Comparison of ENCODE assay signal across 9 cellular contexts in the genomic region with DNA sequence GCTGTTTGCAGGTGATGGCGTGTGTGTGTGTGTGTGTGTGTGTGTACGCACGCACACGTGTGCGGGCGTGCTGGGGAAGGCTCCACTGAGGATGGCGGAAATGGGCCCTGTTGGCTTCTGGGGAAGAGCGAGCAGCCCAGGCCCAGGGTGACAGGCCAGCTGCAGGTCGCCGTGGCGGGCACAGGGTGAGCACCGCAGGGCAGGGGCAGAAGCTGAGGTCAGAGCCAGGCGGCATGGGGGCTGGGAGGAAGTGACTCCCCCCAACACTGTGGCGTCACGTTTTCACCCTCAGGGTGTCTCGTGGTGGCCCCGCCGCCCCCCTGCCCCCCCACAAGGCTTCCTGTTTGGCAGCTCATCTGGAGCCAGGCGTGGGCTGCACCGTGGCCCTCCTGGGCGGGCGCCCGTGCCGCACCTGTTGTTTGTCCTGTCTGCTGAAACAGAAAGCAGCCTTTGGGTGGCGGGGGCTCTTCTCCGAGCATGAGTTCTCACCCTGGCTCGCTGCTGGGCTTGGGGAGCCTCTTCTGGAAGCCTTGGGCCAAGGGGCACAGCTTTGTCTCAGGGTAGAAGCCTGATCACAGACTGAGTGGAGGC. TPM values are rescaled to one million over a fixed set of nuclear protein-coding genes. Genes with fewer than 3 reads are reported as not detected.
DNase-seq lines count a peak whose midpoint lies in the region; ATAC-seq and TF ChIP-seq lines count a peak whose summit lies in the region.
"Had no signal": no experiment of that assay in that cellular context is flagged by ENCODE, and none has a peak within 500 bp of the region (broad histone marks: within the 10 kb centered on the region; RNA-seq: fewer than 3 reads in every experiment).

No MANE protein-coding gene starts in this region.

- H3K27me3 Mint-ChIP-seq in endodermal cell (ENCODE audit: insufficient read depth) (no peaks in the 10 kb centered on the region), glutamatergic neuron (ENCODE audit: unreplicated experiment) (peaks cover 4% of the 10 kb centered on the region)

- H3K27ac Mint-ChIP-seq in endodermal cell (peak overlapping the region; percentile 60), glutamatergic neuron (ENCODE audit: unreplicated experiment) (no peak overlapping the region)

- peak; percentile 54 for ATAC-seq in HG03460 (IDR thresholded peaks at IDR 0.05; ENCODE audit: unreplicated experiment)

- H3K36me3 Mint-ChIP-seq in endodermal cell (ENCODE audit: low read depth): peaks cover 53% of the 10 kb centered on the region
- no peaks in the 10 kb centered on the region for H3K36me3 Mint-ChIP-seq in glutamatergic neuron (ENCODE audit: unreplicated experiment)

- H3K4me1 ChIP-seq in endodermal cell (ENCODE audit: control insufficient read depth, insufficient read depth, low read length): no peaks in the 10 kb centered on the region

- H3K27ac ChIP-seq in endodermal cell (ENCODE audit: low read depth, low read length): no peak overlapping the region

- peaks cover 6% of the 10 kb centered on the region for H3K4me1 Mint-ChIP-seq in endodermal cell
- peaks cover 8% of the 10 kb centered on the region for H3K4me1 Mint-ChIP-seq in glutamatergic neuron (ENCODE audit: low read depth, unreplicated experiment)

- WGBS in endodermal cell (ENCODE audit: insufficient coverage in 1 of 2, insufficient read length in 1 of 2), 2 experiments: 91 to 98% methylated on average over 8 to 27 of the region's 27 CpGs

- no peak overlapping the region for H3K4me3 ChIP-seq in endodermal cell (ENCODE audit: low read length)

- TF ChIP-seq CTCF in endodermal cell (conservative IDR thresholded peaks at IDR 0.05) (no peak), glutamatergic neuron (IDR thresholded peaks at IDR 0.05; ENCODE audit: partially characterized antibody, unreplicated experiment) (no peak)

- H3K36me3 ChIP-seq in endodermal cell (ENCODE audit: control insufficient read depth, insufficient read depth, low read length): peaks cover 26% of the 10 kb centered on the region

- no peaks in the 10 kb centered on the region for H3K27me3 ChIP-seq in endodermal cell (ENCODE audit: control insufficient read depth, insufficient read depth, low read length, poor library complexity, severe bottlenecking)
- H3K27me3 ChIP-seq: ascending aorta had no signal

- no peak overlapping the region for H3K4me3 Mint-ChIP-seq in endodermal cell
- H3K4me3 Mint-ChIP-seq in glutamatergic neuron (ENCODE audit: unreplicated experiment): no peak overlapping the region

- no peak overlapping the region for H3K9ac ChIP-seq in endodermal cell (ENCODE audit: extremely low read depth, low read length, poor library complexity, severe bottlenecking)

- DNase-seq in NCI-H146 (lab: John Stamatoyannopoulos, UW) (peak; percentile 54), NCI-H146 treated with DMSO at 0.1 percent for 48 hours (lab: John Stamatoyannopoulos, UW; ENCODE audit: unreplicated experiment) (no peak), endodermal cell (no peak), glutamatergic neuron (no peak), iPS-NIHi7 (ENCODE audit: extremely low spot score) (no peak)
- peak; percentile 89 for DNase-seq in activated CD4-positive, alpha-beta T cell treated with anti-CD3 and anti-CD28 coated beads for 48 hours
- peak; percentile 70 to 78 for DNase-seq in stimulated activated CD4-positive, alpha-beta T cell treated with anti-CD3 and anti-CD28 coated beads, Interleukin-12 subunit alpha, Interleukin-12 subunit beta, amount 100 ng/mL, for 24 hours (ENCODE audit: low read depth in 2 of 2)

- H3K9me3 ChIP-seq in endodermal cell (ENCODE audit: control insufficient read depth, low read length): no peaks in the 10 kb centered on the region
- H3K9me3 ChIP-seq: ascending aorta had no signal

- no peaks in the 10 kb centered on the region for H3K9me3 Mint-ChIP-seq in endodermal cell
- peaks cover 4% of the 10 kb centered on the region for H3K9me3 Mint-ChIP-seq in glutamatergic neuron (ENCODE audit: unreplicated experiment)

RNA-seq across cellular contexts. Expression of gene RBM38, which starts 7.1 kb away (rescaled TPM):
- total RNA-seq in endodermal cell (10 to 100 TPM; 29.0 to 30.2 TPM), glutamatergic neuron (ENCODE audit: unreplicated experiment) (16.6 TPM)
- polyA plus RNA-seq in endodermal cell (2013, experiment 1 of 2): 58.7 TPM
- polyA plus RNA-seq in endodermal cell (2013, experiment 2 of 2): 59.5 TPM

RNA-seq across cellular contexts. Expression of gene RAE1, which starts 47.3 kb away (rescaled TPM):
- total RNA-seq in endodermal cell (10 to 100 TPM; 41.2 to 43.8 TPM), glutamatergic neuron (ENCODE audit: unreplicated experiment) (28.3 TPM)
- polyA plus RNA-seq in endodermal cell (2013, experiment 1 of 2): 46.4 TPM
- polyA plus RNA-seq in endodermal cell (2013, experiment 2 of 2): 42.3 TPM

Comparison
In these comparisons a context has a peak if more than half of its experiments do, and no peak if none do; other contexts are left out.
1. DNase-seq: peak in NCI-H146 (single experiment), activated CD4-positive, alpha-beta T cell treated with anti-CD3 and anti-CD28 coated beads for 48 hours (single experiment) and stimulated activated CD4-positive, alpha-beta T cell treated with anti-CD3 and anti-CD28 coated beads, Interleukin-12 subunit alpha, Interleukin-12 subunit beta, amount 100 ng/mL, for 24 hours (2 of 2); none in NCI-H146 treated with DMSO at 0.1 percent for 48 hours (single experiment), endodermal cell (single experiment), glutamatergic neuron (single experiment) and iPS-NIHi7 (single experiment).